In the genomic region with DNA sequence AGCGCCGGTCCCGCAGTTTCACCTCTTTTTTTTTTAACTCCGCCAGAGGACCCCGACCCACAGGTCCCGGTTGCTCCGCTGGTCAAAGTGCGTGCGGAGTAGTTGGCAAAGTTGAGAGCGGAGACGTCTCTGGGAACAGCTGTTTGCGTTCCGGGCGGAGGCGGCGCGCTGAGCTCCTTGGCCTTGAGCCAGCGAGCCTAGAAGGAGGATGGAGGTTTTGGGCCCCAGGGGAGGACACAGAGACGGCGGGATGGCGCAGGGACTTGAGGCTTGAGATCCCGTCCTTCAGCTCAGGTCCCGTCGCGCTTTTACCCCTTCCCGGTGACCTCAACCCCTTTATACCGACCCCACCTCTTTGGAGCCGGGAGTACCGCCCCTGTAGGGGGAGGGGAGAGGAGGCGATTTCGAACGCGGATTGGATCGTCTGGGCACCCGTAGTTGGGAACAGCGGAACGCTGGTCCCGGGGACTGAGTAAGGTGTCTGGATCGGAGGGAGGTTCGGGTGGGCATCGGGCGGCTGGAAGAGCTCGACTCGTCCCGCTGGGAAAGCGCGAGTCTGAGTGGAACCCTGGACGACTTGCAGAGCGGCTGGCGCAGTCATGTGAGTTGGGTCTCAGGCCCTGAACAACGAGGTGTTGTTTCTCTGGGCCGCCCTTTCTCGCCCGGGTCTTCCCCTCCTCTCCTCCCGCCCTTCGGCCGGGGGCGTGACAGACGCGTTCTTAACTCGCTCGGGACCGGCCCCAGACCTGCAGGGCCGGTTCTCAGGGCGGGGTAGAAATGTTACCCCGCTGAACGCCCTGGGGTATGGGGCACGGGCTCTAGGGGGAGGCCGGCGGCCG, we compare ENCODE assay signal across 8 cellular contexts. TPM values are rescaled to one million over a fixed set of nuclear protein-coding genes. Genes with fewer than 3 reads are reported as not detected.
DNase-seq lines count a peak whose midpoint lies in the region; ATAC-seq and TF ChIP-seq lines count a peak whose summit lies in the region.

A gene with protein sequence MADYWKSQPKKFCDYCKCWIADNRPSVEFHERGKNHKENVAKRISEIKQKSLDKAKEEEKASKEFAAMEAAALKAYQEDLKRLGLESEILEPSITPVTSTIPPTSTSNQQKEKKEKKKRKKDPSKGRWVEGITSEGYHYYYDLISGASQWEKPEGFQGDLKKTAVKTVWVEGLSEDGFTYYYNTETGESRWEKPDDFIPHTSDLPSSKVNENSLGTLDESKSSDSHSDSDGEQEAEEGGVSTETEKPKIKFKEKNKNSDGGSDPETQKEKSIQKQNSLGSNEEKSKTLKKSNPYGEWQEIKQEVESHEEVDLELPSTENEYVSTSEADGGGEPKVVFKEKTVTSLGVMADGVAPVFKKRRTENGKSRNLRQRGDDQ (plus strand): TSS at position 435 of the 839 bp plus-strand sequence. CDS start 165 bp downstream, at position 600.

- peak within 1 kb of the TSS; percentile 93 for H3K4me3 Mint-ChIP-seq in nephron progenitor cell
- H3K4me3 Mint-ChIP-seq in stimulated activated naive CD8-positive, alpha-beta T cell treated with anti-CD3 and anti-CD28 coated beads, Interleukin-15, Interleukin-2, amounts not matched to agents 100 ng/mL and 50 ng/mL, for 24 hours: peak within 1 kb of the TSS; percentile 100

- peak within 1 kb of the TSS; percentile 100 for H3K27ac Mint-ChIP-seq in nephron progenitor cell
- H3K27ac Mint-ChIP-seq in stimulated activated naive CD8-positive, alpha-beta T cell treated with anti-CD3 and anti-CD28 coated beads, Interleukin-15, Interleukin-2, amounts not matched to agents 100 ng/mL and 50 ng/mL, for 24 hours: peak within 1 kb of the TSS; percentile 100

- peak; percentile 96 for DNase-seq in ELR (ENCODE audit: low read depth)
- peak; percentile 82 for DNase-seq in GOT3 (lab: John Stamatoyannopoulos, UW)
- peak; percentile 86 for DNase-seq in LNCaP clone FGC (ENCODE audit: low read depth)
- DNase-seq in RWPE2 (ENCODE audit: low spot score): peak; percentile 93
- DNase-seq in activated T-helper 9 cell treated with anti-CD3 and anti-CD28 coated beads, Interleukin-2, amount 50 U/mL, for 16 hours (ENCODE audit: low read depth): peak; percentile 77
- peak; percentile 97 for DNase-seq in fibroblast of the aortic adventitia (ENCODE audit: low read depth)
- peak; percentile 86 for DNase-seq in nephron progenitor cell

- H3K27me3 Mint-ChIP-seq in nephron progenitor cell (ENCODE audit: low read depth, poor library complexity): peaks cover 6% of the 10 kb centered on the region
- no peaks in the 10 kb centered on the region for H3K27me3 Mint-ChIP-seq in stimulated activated naive CD8-positive, alpha-beta T cell treated with anti-CD3 and anti-CD28 coated beads, Interleukin-15, Interleukin-2, amounts not matched to agents 100 ng/mL and 50 ng/mL, for 24 hours

- peaks cover 61% of the 10 kb centered on the region for H3K4me1 Mint-ChIP-seq in nephron progenitor cell
- H3K4me1 Mint-ChIP-seq in stimulated activated naive CD8-positive, alpha-beta T cell treated with anti-CD3 and anti-CD28 coated beads, Interleukin-15, Interleukin-2, amounts not matched to agents 100 ng/mL and 50 ng/mL, for 24 hours (ENCODE audit: low read depth): peaks cover 66% of the 10 kb centered on the region

- H3K27me3 ChIP-seq in RWPE2 (ENCODE audit: insufficient read depth, poor library complexity, severe bottlenecking): no peaks in the 10 kb centered on the region

- peaks cover 15% of the 10 kb centered on the region for H3K36me3 Mint-ChIP-seq in nephron progenitor cell (ENCODE audit: low read depth)
- peaks cover 46% of the 10 kb centered on the region for H3K36me3 Mint-ChIP-seq in stimulated activated naive CD8-positive, alpha-beta T cell treated with anti-CD3 and anti-CD28 coated beads, Interleukin-15, Interleukin-2, amounts not matched to agents 100 ng/mL and 50 ng/mL, for 24 hours (ENCODE audit: low read depth)

- H3K4me3 ChIP-seq in LNCaP clone FGC (ENCODE audit: low read depth, low read length) (peak within 1 kb of the TSS; percentile 93), RWPE2 (ENCODE audit: severe bottlenecking) (peak within 1 kb of the TSS; percentile 71), fibroblast of the aortic adventitia (ENCODE audit: low read depth, low read length) (peak within 1 kb of the TSS; percentile 86)

- ATAC-seq in RWPE2 (ENCODE audit: low read depth): peak; percentile 78

- H3K27ac ChIP-seq in RWPE2 (ENCODE audit: poor library complexity, severe bottlenecking): peak within 1 kb of the TSS; percentile 87

- no peaks in the 10 kb centered on the region for H3K9me3 Mint-ChIP-seq in nephron progenitor cell
- H3K9me3 Mint-ChIP-seq in stimulated activated naive CD8-positive, alpha-beta T cell treated with anti-CD3 and anti-CD28 coated beads, Interleukin-15, Interleukin-2, amounts not matched to agents 100 ng/mL and 50 ng/mL, for 24 hours: no peaks in the 10 kb centered on the region

- no peaks in the 10 kb centered on the region for H3K9me3 ChIP-seq in RWPE2 (ENCODE audit: severe bottlenecking)

- TF ChIP-seq CTCF in LNCaP clone FGC (IDR thresholded peaks at IDR 0.05; ENCODE audit: control insufficient read depth, extremely low read depth, insufficient read depth) (peak; percentile 31; the same call in 1 of the 2 replicates), RWPE2 (IDR thresholded peaks at IDR 0.05; ENCODE audit: poor library complexity, severe bottlenecking) (no peak), fibroblast of the aortic adventitia (IDR thresholded peaks at IDR 0.05; ENCODE audit: insufficient read depth, low read length) (peak; percentile 28), nephron progenitor cell (IDR thresholded peaks at IDR 0.05) (no peak)

- peaks cover 37% of the 10 kb centered on the region for H3K36me3 ChIP-seq in RWPE2 (ENCODE audit: low read depth)

- H3K4me1 ChIP-seq in RWPE2 (ENCODE audit: insufficient read depth, poor library complexity, severe bottlenecking): peaks cover 33% of the 10 kb centered on the region

RNA-seq across cellular contexts. Expression of the gene that starts here (rescaled TPM):
- 7.8 and 10.5 TPM in 2 replicates for total RNA-seq in fibroblast of the aortic adventitia (ENCODE audit: low replicate concordance)

Comparison
In these comparisons a context has a peak if more than half of its experiments do, and no peak if none do; other contexts are left out.
1. Peak in every context shown above with its lines: DNase-seq, ATAC-seq, H3K4me3 ChIP-seq and H3K27ac ChIP-seq.
2. CTCF ChIP-seq: peak in LNCaP clone FGC (single experiment) and fibroblast of the aortic adventitia (single experiment); none in RWPE2 (single experiment) and nephron progenitor cell (single experiment).